Comparison of ENCODE assay signal across 29 cellular contexts in the genomic region with DNA sequence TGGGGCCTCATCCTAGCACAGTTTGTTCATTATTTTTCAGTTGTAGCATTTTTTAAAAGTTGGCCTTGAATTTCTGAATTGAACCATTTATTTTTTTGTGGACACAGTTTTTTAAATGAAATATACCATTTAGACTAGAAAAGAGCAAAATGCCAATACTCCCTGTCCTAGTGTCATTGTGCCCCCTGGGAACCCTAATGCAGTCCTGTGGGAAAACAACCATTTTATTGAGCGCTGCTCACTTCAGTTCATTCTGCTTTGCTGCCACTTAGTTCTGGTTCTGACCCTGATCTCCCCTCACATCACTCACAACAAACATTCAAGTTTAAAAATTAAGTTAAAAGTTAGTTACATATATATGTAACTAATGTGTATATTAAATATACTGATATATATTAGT. TPM values are rescaled to one million over a fixed set of nuclear protein-coding genes. Genes with fewer than 3 reads are reported as not detected.
A peak's percentile ranks its signal among the peaks of the same experiment; 100 is the strongest.
DNase-seq lines count a peak whose midpoint lies in the region; ATAC-seq, FAIRE-seq and TF ChIP-seq lines count a peak whose summit lies in the region.
"Had no signal": no experiment of that assay in that cellular context is flagged by ENCODE, and none has a peak within 500 bp of the region (broad histone marks: within the 10 kb centered on the region; RNA-seq: fewer than 3 reads in every experiment).

No MANE protein-coding gene starts in this region.

- in situ Hi-C loops in GM12878 (cut with MboI): no loop called here

- BruUV-seq in GM12878 (replicated peaks; lab: Mats Ljungman, UMichigan): no TSS peak

- no peak for FAIRE-seq in GM12878 (lab: Jason Lieb, UNC)
- FAIRE-seq: H1 had no signal

- H4K20me1 ChIP-seq in GM12878 (ENCODE audit: control insufficient read depth, insufficient read depth): no peaks in the 10 kb centered on the region
- peaks cover 21% of the 10 kb centered on the region for H4K20me1 ChIP-seq in osteoblast (ENCODE audit: insufficient read depth, low read length)

- RAD21 ChIA-PET in GM12878 (lab: Charles Lee; ENCODE audit: unreplicated experiment): interaction anchor here (1.2 kb wide), 1 partner anchor 12 kb away, joined by 5 read pairs; no protein-coding TSS in a partner anchor

- no peak overlapping the region for H3K27ac ChIP-seq in HEK293 (ENCODE audit: extremely low read depth, low read depth, low read length)
- H3K27ac ChIP-seq in GM12878 (ENCODE audit: control insufficient read depth, insufficient read depth): peak overlapping the region; percentile 35; the same call in 1 of the 2 replicates
- H3K27ac ChIP-seq in body of pancreas: no peak overlapping the region
- no peak overlapping the region for H3K27ac ChIP-seq in osteoblast (ENCODE audit: low read depth, low read length)
- H3K27ac ChIP-seq: left ventricle myocardium inferior, prostate gland, right lobe of liver, SJCRH30, upper lobe of left lung, WERI-Rb-1 had no signal

- peak overlapping the region; percentile 24 for H3K9ac ChIP-seq in GM12878 (ENCODE audit: control insufficient read depth, insufficient read depth, low read length)

- H3K9me3 ChIP-seq in HEK293 (ENCODE audit: control insufficient read depth, insufficient read depth, low read depth, low read length) (no peaks in the 10 kb centered on the region), GM12878 (replicated peaks; ENCODE audit: control insufficient read depth, insufficient read depth, low read length) (peaks cover 3% of the 10 kb centered on the region; the same call in 2 of the 3 replicates), body of pancreas (no peaks in the 10 kb centered on the region), osteoblast (ENCODE audit: low read depth, low read length) (no peaks in the 10 kb centered on the region)
- H3K9me3 ChIP-seq: left ventricle myocardium inferior, prostate gland, right lobe of liver, SJCRH30, upper lobe of left lung had no signal

- H3K4me2 ChIP-seq in GM12878 (ENCODE audit: control insufficient read depth, insufficient read depth): peak overlapping the region; percentile 46; the same call in 1 of the 2 replicates
- H3K4me2 ChIP-seq in osteoblast (ENCODE audit: insufficient read depth, low read length): no peak overlapping the region

- H3K27me3 ChIP-seq in GM12878 (replicated peaks in 1 of 2; ENCODE audit: control insufficient read depth in 2 of 2, insufficient read depth in 2 of 2, low read length in 1 of 2) (no peaks in the 10 kb centered on the region), body of pancreas (no peaks in the 10 kb centered on the region), osteoblast (ENCODE audit: insufficient read depth, low read length) (no peaks in the 10 kb centered on the region)
- H3K27me3 ChIP-seq: right lobe of liver, SJCRH30, upper lobe of left lung had no signal

- no peak for TF ChIP-seq RAD21 in GM12878 (IDR thresholded peaks at IDR 0.05; ENCODE audit: insufficient read depth, low read depth, low read length)

- SMC1A ChIA-PET in GM12878 (lab: Charles Lee; ENCODE audit: uncharacterized antibody, unreplicated experiment): interaction anchor here (0.7 to 2.9 kb wide), 6 partner anchors 11 to 79 kb away, joined by 3 to 10 read pairs (median 4); no protein-coding TSS in a partner anchor

- H3K79me2 ChIP-seq in GM12878 (ENCODE audit: control insufficient read depth, insufficient read depth, low read length): peaks cover 98% of the 10 kb centered on the region
- H3K79me2 ChIP-seq in osteoblast (ENCODE audit: insufficient read depth, low read length): peaks cover 87% of the 10 kb centered on the region

- H3K4me3 Mint-ChIP-seq in activated CD8-positive, alpha-beta T cell treated with anti-CD3 and anti-CD28 coated beads for 36 hours: peak overlapping the region; percentile 37
- no peak overlapping the region for H3K4me3 Mint-ChIP-seq in activated CD8-positive, alpha-beta T cell treated with anti-CD3 and anti-CD28 coated beads, Interleukin-2, amount 10 ng/mL, durations not matched to agents 7 days and 5 days
- H3K4me3 Mint-ChIP-seq in stimulated activated naive B cell treated with anti-CD40 and anti-IgM and Interleukin-4, amounts not matched to agents 10 μg/mL and 1 μg/mL and 100 μg/mL, for 72 hours: peak overlapping the region in 1 of 2 donors; percentile 11
- H3K4me3 Mint-ChIP-seq: activated CD4-positive, alpha-beta T cell treated with anti-CD3 and anti-CD28 coated beads, Interleukin-2, amount 10 ng/mL, durations not matched to agents 7 days and 5 days; CD8-positive, alpha-beta T cell; central memory CD8-positive, alpha-beta T cell; endodermal cell had no signal

- TF ChIP-seq CTCF in activated CD8-positive, alpha-beta T cell treated with anti-CD3 and anti-CD28 coated beads for 36 hours (IDR thresholded peaks at IDR 0.05): no peak
- TF ChIP-seq CTCF in HEK293 (tag by site-specific recombination; IDR thresholded peaks at IDR 0.05) (no peak), GM12878 (IDR thresholded peaks at IDR 0.05 in 2 of 3, conservative IDR thresholded peaks at IDR 0.05 in 1 of 3; ENCODE audit: control insufficient read depth in 2 of 3, extremely low read depth in 1 of 3, insufficient read depth in 1 of 3, low read depth in 3 of 3, low read length in 3 of 3) (no peak), body of pancreas (IDR thresholded peaks at IDR 0.05) (no peak), osteoblast (IDR thresholded peaks at IDR 0.05; ENCODE audit: extremely low read depth, low read depth, low read length) (no peak)

- WGBS in GM12878 (ENCODE audit: insufficient coverage, insufficient replicate concordance, low lambda C conversion rate, missing lambda C conversion rate): 11% methylated on average over 1 of the region's 1 CpG
- WGBS in body of pancreas, 2 donors: 90 to 93% methylated on average over 1 of the region's 1 CpG

- H3K36me3 ChIP-seq in HEK293 (ENCODE audit: control insufficient read depth in 2 of 2, insufficient read depth in 1 of 2, low read length in 2 of 2) (no peaks in the 10 kb centered on the region), GM12878 (ENCODE audit: control insufficient read depth in 2 of 2, insufficient read depth in 2 of 2, low read length in 1 of 2) (peaks cover 0 to 4% of the 10 kb centered on the region in 2 experiments; a peak in 1 of 4 replicates), body of pancreas (replicated peaks in 1 of 2; ENCODE audit: insufficient read depth in 1 of 2, low read depth in 2 of 2) (no peaks in the 10 kb centered on the region), osteoblast (ENCODE audit: insufficient read depth, low read length) (no peaks in the 10 kb centered on the region)
- H3K36me3 ChIP-seq: left ventricle myocardium inferior, prostate gland, right lobe of liver, upper lobe of left lung, WERI-Rb-1 had no signal

- H2AFZ ChIP-seq in GM12878 (ENCODE audit: control insufficient read depth, low read depth, low read length): no peak overlapping the region
- H2AFZ ChIP-seq in osteoblast (ENCODE audit: low read length): no peak overlapping the region

- no peaks in the 10 kb centered on the region for H3K9me3 Mint-ChIP-seq in activated CD8-positive, alpha-beta T cell treated with anti-CD3 and anti-CD28 coated beads for 36 hours
- no peaks in the 10 kb centered on the region for H3K9me3 Mint-ChIP-seq in activated CD8-positive, alpha-beta T cell treated with anti-CD3 and anti-CD28 coated beads, Interleukin-2, amount 10 ng/mL, durations not matched to agents 7 days and 5 days (ENCODE audit: insufficient read depth)
- H3K9me3 Mint-ChIP-seq in stimulated activated naive B cell treated with anti-CD40 and anti-IgM and Interleukin-4, amounts not matched to agents 10 μg/mL and 1 μg/mL and 100 μg/mL, for 72 hours: peaks cover 0 to 3% of the 10 kb centered on the region in 2 donors
- H3K9me3 Mint-ChIP-seq: activated T-helper 2 cell treated with anti-CD3 and anti-CD28 coated beads, Interferon-gamma antibody, Interleukin-2, Interleukin-4, amounts not matched to agents 10 μg/mL and 5 μg/mL and 100 μg/mL, durations not matched to agents 14 hours and 24 hours and 36 hours; CD8-positive, alpha-beta T cell; central memory CD8-positive, alpha-beta T cell; endodermal cell had no signal

- POLR2A ChIA-PET in activated CD8-positive, alpha-beta T cell treated with anti-CD3 and anti-CD28 coated beads for 36 hours (lab: Charles Lee): no interaction called here
- POLR2A ChIA-PET in activated CD8-positive, alpha-beta T cell treated with anti-CD3 and anti-CD28 coated beads, Interleukin-2, amount 10 ng/mL, durations not matched to agents 7 days and 5 days (lab: Charles Lee): interaction anchor here (0.6 kb wide), 1 partner anchor 10 kb away, joined by 3 read pairs; no protein-coding TSS in a partner anchor
- POLR2A ChIA-PET in HEK293 (lab: Yijun Ruan, JAX): no interaction called here
- POLR2A ChIA-PET in GM12878 (lab: Charles Lee): interaction anchor here (1.2 kb wide), 1 partner anchor 14 kb away, joined by 4 read pairs; no protein-coding TSS in a partner anchor

- H3K36me3 Mint-ChIP-seq in activated CD8-positive, alpha-beta T cell treated with anti-CD3 and anti-CD28 coated beads for 36 hours (ENCODE audit: low read depth): peaks cover 73% of the 10 kb centered on the region
- H3K36me3 Mint-ChIP-seq in activated CD8-positive, alpha-beta T cell treated with anti-CD3 and anti-CD28 coated beads, Interleukin-2, amount 10 ng/mL, durations not matched to agents 7 days and 5 days (ENCODE audit: low read depth): peaks cover 66% of the 10 kb centered on the region
- peaks cover 49 to 60% of the 10 kb centered on the region in 2 donors for H3K36me3 Mint-ChIP-seq in stimulated activated naive B cell treated with anti-CD40 and anti-IgM and Interleukin-4, amounts not matched to agents 10 μg/mL and 1 μg/mL and 100 μg/mL, for 72 hours

- no peak for ATAC-seq in activated CD8-positive, alpha-beta T cell treated with anti-CD3 and anti-CD28 coated beads for 36 hours
- no peak for ATAC-seq in activated CD8-positive, alpha-beta T cell treated with anti-CD3 and anti-CD28 coated beads, Interleukin-2, amount 10 ng/mL, durations not matched to agents 7 days and 5 days
- ATAC-seq in GM12878 (no peak), body of pancreas (no peak), GM21367 (IDR thresholded peaks at IDR 0.05; ENCODE audit: unreplicated experiment) (no peak)
- no peak for ATAC-seq in stimulated activated naive B cell treated with anti-CD40 and anti-IgM and Interleukin-4, amounts not matched to agents 10 μg/mL and 1 μg/mL and 100 μg/mL, for 72 hours (replicated peaks)
- ATAC-seq: CD8-positive, alpha-beta T cell; right lobe of liver had no signal

- no peak for DNase-seq in activated CD8-positive, alpha-beta T cell treated with anti-CD3 and anti-CD28 coated beads for 36 hours
- DNase-seq in activated CD8-positive, alpha-beta T cell treated with anti-CD3 and anti-CD28 coated beads, Interleukin-2, amount 10 ng/mL, durations not matched to agents 7 days and 5 days: no peak
- DNase-seq in GM12878 (ENCODE audit: low read depth, low spot score) (no peak), body of pancreas (no peak), osteoblast (ENCODE audit: insufficient read length, low spot score, missing footprints) (no peak)
- DNase-seq in stimulated activated naive B cell treated with anti-CD40 and anti-IgM and Interleukin-4, amounts not matched to agents 10 μg/mL and 1 μg/mL and 100 μg/mL, for 72 hours: no peak
- DNase-seq: 8988T; activated CD4-positive, alpha-beta T cell treated with anti-CD3 and anti-CD28 coated beads, Interleukin-2, amount 10 ng/mL, durations not matched to agents 7 days and 5 days; CD8-positive, alpha-beta T cell; endodermal cell; glutamatergic neuron; left ventricle myocardium inferior; NCI-H1092; NCI-H1694; NCI-H446; right lobe of liver; RPMI8226; SJCRH30; stimulated activated CD4-positive, alpha-beta T cell treated with anti-CD3 and anti-CD28 coated beads, Interleukin-12 subunit alpha, Interleukin-12 subunit beta, amount 100 ng/mL, for 4 hours; stimulated activated CD4-positive, alpha-beta T cell treated with anti-CD3 and anti-CD28 coated beads, Interleukin-2, amount 100 ng/mL, for 48 hours; substantia nigra; upper lobe of left lung; WERI-Rb-1 had no signal

- no peak for TF ChIP-seq POLR2A in GM12878 (IDR thresholded peaks at IDR 0.05; ENCODE audit: low read depth, low read length)
- TF ChIP-seq POLR2A in body of pancreas (IDR thresholded peaks at IDR 0.05): no peak

- peak overlapping the region; percentile 45 for H3K27ac Mint-ChIP-seq in activated CD8-positive, alpha-beta T cell treated with anti-CD3 and anti-CD28 coated beads for 36 hours
- no peak overlapping the region for H3K27ac Mint-ChIP-seq in activated CD8-positive, alpha-beta T cell treated with anti-CD3 and anti-CD28 coated beads, Interleukin-2, amount 10 ng/mL, durations not matched to agents 7 days and 5 days
- H3K27ac Mint-ChIP-seq in stimulated activated naive B cell treated with anti-CD40 and anti-IgM and Interleukin-4, amounts not matched to agents 10 μg/mL and 1 μg/mL and 100 μg/mL, for 72 hours: peak overlapping the region; percentile 20
- H3K27ac Mint-ChIP-seq: activated CD4-positive, alpha-beta T cell treated with anti-CD3 and anti-CD28 coated beads, Interleukin-2, amount 10 ng/mL, durations not matched to agents 7 days and 5 days; activated T-helper 2 cell treated with anti-CD3 and anti-CD28 coated beads, Interferon-gamma antibody, Interleukin-2, Interleukin-4, amounts not matched to agents 10 μg/mL and 5 μg/mL and 100 μg/mL, durations not matched to agents 14 hours and 24 hours and 36 hours; CD8-positive, alpha-beta T cell; endodermal cell had no signal

- TF ChIP-seq EP300 in GM12878 (IDR thresholded peaks at IDR 0.05; ENCODE audit: borderline replicate concordance in 1 of 2, control insufficient read depth in 1 of 2, low read depth in 2 of 2, low read length in 2 of 2): no peak

- CTCF ChIA-PET in activated CD8-positive, alpha-beta T cell treated with anti-CD3 and anti-CD28 coated beads for 36 hours (lab: Charles Lee): interaction anchor here (1.1 kb wide), 1 partner anchor 121 kb away, joined by 4 read pairs; no protein-coding TSS in a partner anchor
- CTCF ChIA-PET in activated CD8-positive, alpha-beta T cell treated with anti-CD3 and anti-CD28 coated beads, Interleukin-2, amount 10 ng/mL, durations not matched to agents 7 days and 5 days (lab: Charles Lee): no interaction called here
- CTCF ChIA-PET in HEK293 (lab: Yijun Ruan, JAX): no interaction called here
- CTCF ChIA-PET in GM12878 (lab: Yijun Ruan, JAX): interaction anchor here (1.0 to 1.5 kb wide), 4 partner anchors 22 to 593 kb away, joined by 3 to 4 read pairs (median 3); a partner anchor contains a TSS

- H3K27me3 Mint-ChIP-seq in activated CD8-positive, alpha-beta T cell treated with anti-CD3 and anti-CD28 coated beads for 36 hours: no peaks in the 10 kb centered on the region
- no peaks in the 10 kb centered on the region for H3K27me3 Mint-ChIP-seq in activated CD8-positive, alpha-beta T cell treated with anti-CD3 and anti-CD28 coated beads, Interleukin-2, amount 10 ng/mL, durations not matched to agents 7 days and 5 days (ENCODE audit: low read depth)
- no peaks in the 10 kb centered on the region for H3K27me3 Mint-ChIP-seq in stimulated activated naive B cell treated with anti-CD40 and anti-IgM and Interleukin-4, amounts not matched to agents 10 μg/mL and 1 μg/mL and 100 μg/mL, for 72 hours
- H3K27me3 Mint-ChIP-seq: activated CD4-positive, alpha-beta T cell treated with anti-CD3 and anti-CD28 coated beads, Interleukin-2, amount 10 ng/mL, durations not matched to agents 7 days and 5 days; central memory CD8-positive, alpha-beta T cell had no signal

- no peaks in the 10 kb centered on the region; the same call in 1 of the 2 replicates for H3K4me1 ChIP-seq in HEK293 (ENCODE audit: control insufficient read depth, insufficient read depth, low read length)
- H3K4me1 ChIP-seq in GM12878 (ENCODE audit: control insufficient read depth, insufficient read depth, low read length): no peaks in the 10 kb centered on the region
- peaks cover 32% of the 10 kb centered on the region for H3K4me1 ChIP-seq in body of pancreas
- H3K4me1 ChIP-seq in osteoblast (ENCODE audit: insufficient read depth, low read length): peaks cover 12% of the 10 kb centered on the region
- H3K4me1 ChIP-seq: prostate gland, SJCRH30 had no signal

- peaks cover 58% of the 10 kb centered on the region for H3K4me1 Mint-ChIP-seq in activated CD8-positive, alpha-beta T cell treated with anti-CD3 and anti-CD28 coated beads for 36 hours (ENCODE audit: low read depth)
- H3K4me1 Mint-ChIP-seq in activated CD8-positive, alpha-beta T cell treated with anti-CD3 and anti-CD28 coated beads, Interleukin-2, amount 10 ng/mL, durations not matched to agents 7 days and 5 days (ENCODE audit: low read depth): peaks cover 62% of the 10 kb centered on the region
- peaks cover 34 to 56% of the 10 kb centered on the region in 2 donors for H3K4me1 Mint-ChIP-seq in stimulated activated naive B cell treated with anti-CD40 and anti-IgM and Interleukin-4, amounts not matched to agents 10 μg/mL and 1 μg/mL and 100 μg/mL, for 72 hours

- intact Hi-C loops in activated CD8-positive, alpha-beta T cell treated with anti-CD3 and anti-CD28 coated beads for 36 hours (cut with micrococcal nuclease): no loop called here
- intact Hi-C loops in GM12878 (cut with micrococcal nuclease; ENCODE audit: unreplicated experiment): no loop called here
- intact Hi-C loops in body of pancreas (cut with DNase I): no loop called here

- H3K4me3 ChIP-seq in HEK293 (ENCODE audit: low read depth, low read length) (no peak overlapping the region), GM12878 (peak overlapping the region; percentile 26), body of pancreas (no peak overlapping the region), osteoblast (ENCODE audit: insufficient read depth, low read length) (no peak overlapping the region)
- H3K4me3 ChIP-seq: left ventricle myocardium inferior, prostate gland, right lobe of liver, SJCRH30, upper lobe of left lung had no signal

RNA-seq across cellular contexts. Expression of a gene that starts 5.4 kb away (rescaled TPM):
- total RNA-seq in activated CD8-positive, alpha-beta T cell treated with anti-CD3 and anti-CD28 coated beads for 36 hours: 100 to 1,000 TPM; 224 to 230 TPM
- 100 to 1,000 TPM; 150 to 162 TPM for total RNA-seq in activated CD8-positive, alpha-beta T cell treated with anti-CD3 and anti-CD28 coated beads, Interleukin-2, amount 10 ng/mL, durations not matched to agents 7 days and 5 days
- total RNA-seq in GM12878 (2013; cell fraction: nucleolus; rRNA removed): 92.3 and 97.9 TPM in 2 replicates
- total RNA-seq in GM12878 (2014; rRNA removed) (51.0 and 53.0 TPM in 2 replicates), GM12878 (2014; rRNA removed; fragmentation: Illumina TruSeq; extraction: Trizol) (67.4 and 68.6 TPM in 2 replicates), GM12878 (2021) (106 and 110 TPM in 2 replicates), body of pancreas (10 to 100 TPM; 14.5 to 20.5 TPM), osteoblast (27.1 and 28.6 TPM in 2 replicates)
- 43.4 TPM for polyA plus RNA-seq in GM12878 (2011; ENCODE audit: low read depth)
- polyA plus RNA-seq in GM12878 (2011; rRNA removed) (67.0 and 69.7 TPM in 2 replicates), GM12878 (2014; fragmentation: Illumina TruSeq; extraction: Trizol) (82.1 and 85.3 TPM in 2 replicates), GM12878 (2014; fragmentation: Nextera tagmentation; extraction: Ambion mirVana) (10 to 100 TPM; 20.8 to 32.7 TPM), GM12878 (2014; rRNA removed) (61.6 and 62.3 TPM in 2 replicates), GM12878 (2016; fragmentation: Nextera tagmentation; extraction: Ambion mirVana) (1 to 10 TPM; 8.7 to 9.0 TPM)
- 66.5 and 76.6 TPM in 2 replicates for polyA plus RNA-seq in GM12878 (2011; cell fraction: cytosol; rRNA removed)
- polyA plus RNA-seq in GM12878 (2011; cell fraction: nucleus; rRNA removed): 68.3 and 72.4 TPM in 2 replicates
- polyA plus RNA-seq in GM12878 (2012): 46.4 and 59.8 TPM in 2 replicates
- 104 and 111 TPM in 2 replicates for polyA minus RNA-seq in GM12878 (2011; rRNA and poly(A)+ RNA removed)
- 35.4 and 41.8 TPM in 2 replicates for polyA minus RNA-seq in GM12878 (2011; cell fraction: cytosol; rRNA and poly(A)+ RNA removed)
- polyA minus RNA-seq in GM12878 (2011; cell fraction: nucleus; rRNA and poly(A)+ RNA removed): 42.3 and 64.8 TPM in 2 replicates

Comparison
In these comparisons a context has a peak if more than half of its experiments do, and no peak if none do; other contexts are left out.
1. CTCF ChIA-PET loops: an anchor here in activated CD8-positive, alpha-beta T cell treated with anti-CD3 and anti-CD28 coated beads for 36 hours (1.1 kb wide) and GM12878 (1.0 to 1.5 kb wide); none called in activated CD8-positive, alpha-beta T cell treated with anti-CD3 and anti-CD28 coated beads, Interleukin-2, amount 10 ng/mL, durations not matched to agents 7 days and 5 days and HEK293.
2. POLR2A ChIA-PET loops: an anchor here in activated CD8-positive, alpha-beta T cell treated with anti-CD3 and anti-CD28 coated beads, Interleukin-2, amount 10 ng/mL, durations not matched to agents 7 days and 5 days (0.6 kb wide) and GM12878 (1.2 kb wide); none called in activated CD8-positive, alpha-beta T cell treated with anti-CD3 and anti-CD28 coated beads for 36 hours and HEK293.